ENCODE assay signal across 1 cellular context in the genomic region with DNA sequence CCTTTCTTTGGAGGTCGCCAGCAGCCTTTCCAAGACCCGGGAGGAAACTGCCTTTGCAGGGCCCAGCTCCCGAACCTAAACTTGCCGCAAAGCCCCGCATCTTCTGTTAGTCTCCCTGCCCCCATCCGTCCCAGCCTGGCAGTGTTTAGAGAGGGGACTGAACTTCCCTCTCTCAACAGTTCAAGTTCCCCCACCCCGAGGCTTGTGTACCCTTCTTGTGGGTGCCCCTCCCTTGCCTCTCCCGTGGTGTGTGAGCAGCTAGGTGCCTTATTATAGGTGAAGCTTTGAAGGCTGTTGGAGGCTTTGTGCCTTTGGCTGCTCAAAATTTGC.
A peak's percentile ranks its signal among the peaks of the same experiment; 100 is the strongest.
TF ChIP-seq lines count a peak whose summit lies in the region.

No MANE protein-coding gene starts in this region.

TF ChIP-seq in GM12878, 131 proteins besides CTCF, POLR2A, EP300 and RAD21:
- TF ChIP-seq CHD1 (IDR thresholded peaks at IDR 0.05; ENCODE audit: low read depth, low read length) (no peak), HCFC1 (IDR thresholded peaks at IDR 0.05; ENCODE audit: low read length) (peak; percentile 4; the same call in 1 of the 2 replicates), KLF5 (IDR thresholded peaks at IDR 0.05; ENCODE audit: partially characterized antibody) (no peak)
TF ChIP-seq in GM12878: peak in this region for 1.
